Comparison of ENCODE assay signal across 33 cellular contexts in the genomic region with DNA sequence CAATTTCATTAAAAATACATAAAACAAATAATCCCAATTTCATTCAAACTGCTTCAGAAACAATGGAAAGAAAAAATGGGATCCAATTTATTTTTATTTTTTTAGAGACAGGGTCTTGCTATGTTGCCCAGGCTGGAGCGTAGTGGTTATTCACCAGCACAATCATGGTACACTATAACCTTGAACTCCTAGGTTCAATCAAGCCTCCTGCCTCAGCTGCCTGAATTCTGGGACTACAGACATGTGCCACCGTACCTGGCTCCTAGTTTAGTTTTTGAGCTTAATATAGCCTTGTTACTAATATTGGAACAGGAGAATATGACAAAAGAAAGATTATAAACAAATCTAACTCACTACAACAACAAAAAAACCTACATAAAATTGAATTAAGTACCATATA. TPM values are rescaled to one million over a fixed set of nuclear protein-coding genes. Genes with fewer than 3 reads are reported as not detected.
DNase-seq lines count a peak whose midpoint lies in the region; ATAC-seq, FAIRE-seq and TF ChIP-seq lines count a peak whose summit lies in the region.
"Had no signal": no experiment of that assay in that cellular context is flagged by ENCODE, and none has a peak within 500 bp of the region (broad histone marks: within the 10 kb centered on the region; RNA-seq: fewer than 3 reads in every experiment).

No MANE protein-coding gene starts in this region.

- TF ChIP-seq CTCF in right atrium auricular region (IDR thresholded peaks at IDR 0.05) (no peak), HepG2 (CRISPR knock-in tag; IDR thresholded peaks at IDR 0.05) (no peak), right lobe of liver (IDR thresholded peaks at IDR 0.05) (no peak), K562 (IDR thresholded peaks at IDR 0.05 in 2 of 3, conservative IDR thresholded peaks at IDR 0.05 in 1 of 3; ENCODE audit: insufficient read depth in 2 of 3, low read depth in 1 of 3, low read length in 3 of 3) (no peak)

- no TSS peak for BruUV-seq in HepG2 (replicated peaks; lab: Mats Ljungman, UMichigan)
- no TSS peak for BruUV-seq in K562 (replicated peaks; lab: Mats Ljungman, UMichigan)

- in situ Hi-C loops in HepG2 (cut with HindIII; ENCODE audit: extremely low pct_ligation_motif_present, low pct_unique_long_range_greater_than_20kb) = no loop called here
- in situ Hi-C loops in K562 (cut with MboI) = no loop called here

- 91% methylated on average over 2 of the region's 2 CpGs for WGBS in HepG2 (ENCODE audit: low lambda C conversion rate)
- WGBS in right lobe of liver (ENCODE audit: insufficient coverage, low coverage, low lambda C conversion rate, missing lambda C conversion rate) = 94% methylated on average over 2 of the region's 2 CpGs
- WGBS in K562 (ENCODE audit: insufficient coverage, low coverage, missing lambda C conversion rate) = 76% methylated on average over 2 of the region's 2 CpGs

- H3K4me3 ChIP-seq in right atrium auricular region (no peak overlapping the region), HepG2 (replicated peaks in 1 of 3; ENCODE audit: insufficient read depth in 1 of 3, low read depth in 2 of 3, low read length in 3 of 3) (no peak overlapping the region), right lobe of liver (no peak overlapping the region), K562 (no peak overlapping the region)
- H3K4me3 ChIP-seq: A549; BLaER1; BLaER1 treated with 17β-estradiol and CSF1 and Interleukin-3, amounts not matched to agents 10 nM and 100 nM had no signal

- no peaks in the 10 kb centered on the region for H3K4me1 ChIP-seq in right atrium auricular region
- H3K4me1 ChIP-seq in HepG2 (ENCODE audit: insufficient read depth, low read length) = peaks cover 10% of the 10 kb centered on the region
- no peaks in the 10 kb centered on the region for H3K4me1 ChIP-seq in right lobe of liver
- no peaks in the 10 kb centered on the region for H3K4me1 ChIP-seq in K562 (replicated peaks in 1 of 2; ENCODE audit: control insufficient read depth in 2 of 2, insufficient read depth in 2 of 2, low read length in 2 of 2)
- H3K4me1 ChIP-seq: A549; BE2C; BLaER1; BLaER1 treated with 17β-estradiol and CSF1 and Interleukin-3, amounts not matched to agents 10 nM and 100 nM; Caco-2 had no signal

- TF ChIP-seq POLR2A in HepG2 (IDR thresholded peaks at IDR 0.05; ENCODE audit: insufficient read depth in 1 of 2, low read depth in 2 of 2, low read length in 2 of 2) = no peak
- TF ChIP-seq POLR2A in right lobe of liver (IDR thresholded peaks at IDR 0.05) = no peak
- no peak for TF ChIP-seq POLR2A in K562 (conservative IDR thresholded peaks at IDR 0.05)

- H2AFZ ChIP-seq in HepG2 (ENCODE audit: low read length) (no peak overlapping the region), K562 (ENCODE audit: low read depth, low read length) (no peak overlapping the region)

- H3K27me3 ChIP-seq in right atrium auricular region = no peaks in the 10 kb centered on the region
- H3K27me3 ChIP-seq in HepG2 (ENCODE audit: control insufficient read depth in 1 of 2, insufficient read depth in 2 of 2, low read length in 2 of 2) = no peaks in the 10 kb centered on the region
- H3K27me3 ChIP-seq in right lobe of liver = no peaks in the 10 kb centered on the region
- no peaks in the 10 kb centered on the region for H3K27me3 ChIP-seq in K562 (ENCODE audit: control insufficient read depth in 2 of 2, insufficient read depth in 2 of 2, low read length in 2 of 2)
- H3K27me3 ChIP-seq: BE2C; BLaER1; BLaER1 treated with 17β-estradiol and CSF1 and Interleukin-3, amounts not matched to agents 10 nM and 100 nM had no signal

- peak; percentile 54 for ATAC-seq in left ventricle myocardium superior
- no peak for ATAC-seq in HepG2
- no peak for ATAC-seq in right lobe of liver
- ATAC-seq in K562 = no peak
- no peak for ATAC-seq in HG03565 (IDR thresholded peaks at IDR 0.05; ENCODE audit: unreplicated experiment)
- ATAC-seq: A549; CD8-positive, alpha-beta T cell had no signal

- H3K27ac ChIP-seq in right atrium auricular region = no peak overlapping the region
- no peak overlapping the region for H3K27ac ChIP-seq in HepG2 (ENCODE audit: extremely low read length, insufficient read depth, low read length)
- H3K27ac ChIP-seq in right lobe of liver = no peak overlapping the region
- H3K27ac ChIP-seq in K562 (ENCODE audit: extremely low read depth, low read depth, low read length) = no peak overlapping the region
- H3K27ac ChIP-seq: 22Rv1; A549; BLaER1; BLaER1 treated with 17β-estradiol and CSF1 and Interleukin-3, amounts not matched to agents 10 nM and 100 nM; C4-2B had no signal

- no peak overlapping the region for H3K9ac ChIP-seq in HepG2 (ENCODE audit: insufficient read depth, low read depth, low read length)
- no peak overlapping the region for H3K9ac ChIP-seq in K562 (ENCODE audit: insufficient read depth in 1 of 2, low read depth in 2 of 2, low read length in 2 of 2)
- H3K9ac ChIP-seq: BLaER1; BLaER1 treated with 17β-estradiol and CSF1 and Interleukin-3, amounts not matched to agents 10 nM and 100 nM had no signal

- H3K36me3 ChIP-seq in right atrium auricular region (peaks cover 57% of the 10 kb centered on the region), HepG2 (replicated peaks in 1 of 2; ENCODE audit: control insufficient read depth in 1 of 2, insufficient read depth in 2 of 2, low read length in 2 of 2) (peaks cover 34 to 75% of the 10 kb centered on the region in 2 experiments), right lobe of liver (peaks cover 0 to 68% (median 27%) of the 10 kb centered on the region in 4 donors), K562 (ENCODE audit: control insufficient read depth, insufficient read depth, low read length) (peaks cover 75% of the 10 kb centered on the region)
- H3K36me3 ChIP-seq: BE2C had no signal

- intact Hi-C loops in left ventricle myocardium superior (cut with micrococcal nuclease) = no loop called here
- intact Hi-C loops in HepG2 (cut with micrococcal nuclease; ENCODE audit: unreplicated experiment) = no loop called here
- intact Hi-C loops in right lobe of liver (cut with DNase I) = no loop called here
- intact Hi-C loops in K562 (cut with micrococcal nuclease) = no loop called here

- no peak for DNase-seq in left ventricle myocardium superior
- DNase-seq in right atrium auricular region (ENCODE audit: low spot score) = no peak
- no peak for DNase-seq in HepG2 (ENCODE audit: low spot score)
- no peak for DNase-seq in right lobe of liver
- no peak for DNase-seq in K562 (ENCODE audit: extremely low read depth in 1 of 4, low spot score in 3 of 4)
- DNase-seq: 8988T; ACHN; AML-193; BE2C; C1 segment of cervical spinal cord; Caco-2; Calu3; CD4-positive, alpha-beta memory T cell; CD4-positive, alpha-beta T cell; CD4-positive, CD25-positive, alpha-beta regulatory T cell; CD8-positive, alpha-beta memory T cell; CD8-positive, alpha-beta T cell; COR-L47; DMS 273 treated with DMSO at 0.1 percent for 48 hours; DMS153; DMS53; DMS79; DMS79 treated with DMSO at 0.1 percent for 48 hours; DND-41; EL had no signal

- no peak for TF ChIP-seq RAD21 in HepG2 (CRISPR knock-in tag; IDR thresholded peaks at IDR 0.05)
- TF ChIP-seq RAD21 in K562 (CRISPR knock-in tag; conservative IDR thresholded peaks at IDR 0.05 in 1 of 2, IDR thresholded peaks at IDR 0.05 in 1 of 2) = no peak

- POLR2A ChIA-PET in HepG2 (lab: Yijun Ruan, JAX) (no interaction called here), K562 (lab: Yijun Ruan, JAX) (interaction anchor here (0.6 kb wide), 1 partner anchor 16 kb away, joined by 3 read pairs; no protein-coding TSS in a partner anchor)

- H3K9me1 ChIP-seq in K562 (ENCODE audit: control insufficient read depth, insufficient read depth, low read length) = no peaks in the 10 kb centered on the region

- H3K4me2 ChIP-seq in HepG2 (ENCODE audit: low read depth, low read length) (no peak overlapping the region), K562 (ENCODE audit: insufficient read depth, low read length) (no peak overlapping the region)
- H3K4me2 ChIP-seq: A549; BLaER1; BLaER1 treated with 17β-estradiol and CSF1 and Interleukin-3, amounts not matched to agents 10 nM and 100 nM had no signal

- no peaks in the 10 kb centered on the region for H3K9me3 ChIP-seq in right atrium auricular region
- H3K9me3 ChIP-seq in HepG2 (ENCODE audit: low read length) = no peaks in the 10 kb centered on the region
- no peaks in the 10 kb centered on the region for H3K9me3 ChIP-seq in right lobe of liver
- H3K9me3 ChIP-seq in K562 (replicated peaks; ENCODE audit: control insufficient read depth, insufficient read depth, low read depth, low read length) = no peaks in the 10 kb centered on the region
- H3K9me3 ChIP-seq: A549; BE2C; BLaER1; BLaER1 treated with 17β-estradiol and CSF1 and Interleukin-3, amounts not matched to agents 10 nM and 100 nM; Caco-2 had no signal

- TF ChIP-seq EP300 in HepG2 (IDR thresholded peaks at IDR 0.05; ENCODE audit: low read depth in 2 of 2, low read length in 2 of 2) = no peak
- TF ChIP-seq EP300 in HepG2 (CRISPR knock-in tag; IDR thresholded peaks at IDR 0.05; ENCODE audit: borderline replicate concordance) = no peak
- no peak for TF ChIP-seq EP300 in K562 (IDR thresholded peaks at IDR 0.05; ENCODE audit: low read length)

- CTCF ChIA-PET in HepG2 (lab: Yijun Ruan, JAX; ENCODE audit: low intra/inter-chr PET ratio, low total read pairs) = no interaction called here
- CTCF ChIA-PET in K562 (lab: Yijun Ruan, JAX; ENCODE audit: low intra/inter-chr PET ratio) = no interaction called here

- FAIRE-seq in HepG2 (lab: Jason Lieb, UNC) = no peak
- FAIRE-seq in K562 (lab: Jason Lieb, UNC) = peak; percentile 15
- FAIRE-seq: A204.1, A549, D721Med had no signal

- H3K79me2 ChIP-seq in HepG2 (ENCODE audit: insufficient read depth, low read length) (no peaks in the 10 kb centered on the region), K562 (ENCODE audit: control insufficient read depth, insufficient read depth, low read length) (no peaks in the 10 kb centered on the region)

- H4K20me1 ChIP-seq in HepG2 (ENCODE audit: insufficient read depth, low read length) (no peaks in the 10 kb centered on the region), K562 (replicated peaks; ENCODE audit: control insufficient read depth, insufficient read depth, low read length) (no peaks in the 10 kb centered on the region)
- H4K20me1 ChIP-seq: BLaER1; BLaER1 treated with 17β-estradiol and CSF1 and Interleukin-3, amounts not matched to agents 10 nM and 100 nM had no signal

RNA-seq across cellular contexts. Expression of a gene that starts 34.2 kb away (rescaled TPM):
- total RNA-seq in left ventricle myocardium superior (16.8 TPM), right atrium auricular region (1 to 10 TPM; 7.4 to 8.9 TPM), HepG2 (2016; rRNA removed; fragmentation: Illumina TruSeq; extraction: Trizol) (11.1 and 14.5 TPM in 2 replicates), right lobe of liver (10 to 100 TPM in 2 of 6 experiments, 1 to 10 TPM in 4; 5.0 to 11.5 (median 9.1) TPM), K562 (2014; rRNA removed) (4.5 and 6.9 TPM in 2 replicates), K562 (2014; rRNA removed; fragmentation: Illumina TruSeq; extraction: Trizol) (8.2 TPM in 2 replicates), K562 (2015; rRNA removed; fragmentation: Illumina TruSeq; extraction: Trizol) (7.4 and 8.9 TPM in 2 replicates), K562 (2021) (29.5 and 33.4 TPM in 2 replicates)
- 4.8 and 5.0 TPM in 2 replicates for total RNA-seq in HepG2 (2016; cell fraction: cytosol; rRNA removed; fragmentation: Illumina TruSeq; extraction: Trizol; ENCODE audit: low read depth)
- total RNA-seq in HepG2 (2016; cell fraction: insoluble cytoplasmic fraction; rRNA removed; fragmentation: Illumina TruSeq; extraction: Trizol) = 9.6 and 12.8 TPM in 2 replicates
- total RNA-seq in HepG2 (2016; cell fraction: membrane; rRNA removed; fragmentation: Illumina TruSeq; extraction: Trizol) = 9.9 and 10.8 TPM in 2 replicates
- total RNA-seq in HepG2 (2016; cell fraction: nucleus; rRNA removed; fragmentation: Illumina TruSeq; extraction: Trizol) = 9.9 and 12.6 TPM in 2 replicates
- polyA plus RNA-seq in HepG2 (2011; rRNA removed) (16.3 and 18.6 TPM in 2 replicates), K562 (2011; rRNA removed) (6.0 and 20.8 TPM in 2 replicates), K562 (2014; fragmentation: Illumina TruSeq; extraction: Trizol) (28.0 and 32.9 TPM in 2 replicates), K562 (2014; fragmentation: Nextera tagmentation; extraction: Ambion mirVana) (1 to 10 TPM; 5.8 to 7.3 TPM), K562 (2014; rRNA removed) (7.9 and 8.0 TPM in 2 replicates)
- polyA plus RNA-seq in HepG2 (2011; cell fraction: cytosol; rRNA removed) = 5.3 and 5.8 TPM in 2 replicates
- polyA plus RNA-seq in HepG2 (2011; cell fraction: nucleus; rRNA removed) = 20.4 and 27.2 TPM in 2 replicates
- 14.8 and 16.7 TPM in 2 replicates for polyA plus RNA-seq in HepG2 (2012)
- 2.2 and 2.7 TPM in 2 replicates for polyA plus RNA-seq in HepG2 (2016; cell fraction: cytosol; fragmentation: Illumina TruSeq; extraction: Trizol; ENCODE audit: low read depth)
- 22.5 and 29.3 TPM in 2 replicates for polyA plus RNA-seq in HepG2 (2016; cell fraction: insoluble cytoplasmic fraction; fragmentation: Illumina TruSeq; extraction: Trizol; ENCODE audit: low read depth)
- 7.3 and 8.9 TPM in 2 replicates for polyA plus RNA-seq in HepG2 (2016; cell fraction: membrane; fragmentation: Illumina TruSeq; extraction: Trizol; ENCODE audit: low read depth)
- 20.0 and 21.0 TPM in 2 replicates for polyA plus RNA-seq in HepG2 (2016; cell fraction: nucleus; fragmentation: Illumina TruSeq; extraction: Trizol; ENCODE audit: insufficient read depth, low read depth)
- polyA minus RNA-seq in HepG2 (2011; rRNA and poly(A)+ RNA removed; ENCODE audit: low replicate concordance) = 28.1 and 54.4 TPM in 2 replicates
- 11.8 and 13.8 TPM in 2 replicates for polyA minus RNA-seq in HepG2 (2011; cell fraction: cytosol; rRNA and poly(A)+ RNA removed)
- 16.5 and 19.1 TPM in 2 replicates for polyA minus RNA-seq in HepG2 (2011; cell fraction: nucleus; rRNA and poly(A)+ RNA removed)
- total RNA-seq in K562 (2011; cell fraction: chromatin; rRNA removed; ENCODE audit: low replicate concordance) = 35.1 and 49.0 TPM in 2 replicates
- total RNA-seq in K562 (2011; cell fraction: nucleolus; rRNA removed) = 12.5 and 14.7 TPM in 2 replicates
- 14.4 and 18.8 TPM in 2 replicates for total RNA-seq in K562 (2011; cell fraction: nucleoplasm; rRNA removed)
- 8.9 and 9.8 TPM in 2 replicates for polyA plus RNA-seq in K562 (2011; cell fraction: cytosol; rRNA removed)
- polyA plus RNA-seq in K562 (2011; cell fraction: nucleus; rRNA removed) = 19.3 and 28.1 TPM in 2 replicates
- polyA plus RNA-seq in K562 (2012) = 19.5 and 21.2 TPM in 2 replicates
- polyA minus RNA-seq in K562 (2011; rRNA and poly(A)+ RNA removed) = 12.7 and 14.3 TPM in 2 replicates
- polyA minus RNA-seq in K562 (2011; cell fraction: cytosol; rRNA and poly(A)+ RNA removed) = 15.6 and 17.4 TPM in 2 replicates
- polyA minus RNA-seq in K562 (2011; cell fraction: nucleus; rRNA and poly(A)+ RNA removed) = 11.0 and 11.1 TPM in 2 replicates
